ENCODE assay signal across 15 cellular contexts in the genomic region with DNA sequence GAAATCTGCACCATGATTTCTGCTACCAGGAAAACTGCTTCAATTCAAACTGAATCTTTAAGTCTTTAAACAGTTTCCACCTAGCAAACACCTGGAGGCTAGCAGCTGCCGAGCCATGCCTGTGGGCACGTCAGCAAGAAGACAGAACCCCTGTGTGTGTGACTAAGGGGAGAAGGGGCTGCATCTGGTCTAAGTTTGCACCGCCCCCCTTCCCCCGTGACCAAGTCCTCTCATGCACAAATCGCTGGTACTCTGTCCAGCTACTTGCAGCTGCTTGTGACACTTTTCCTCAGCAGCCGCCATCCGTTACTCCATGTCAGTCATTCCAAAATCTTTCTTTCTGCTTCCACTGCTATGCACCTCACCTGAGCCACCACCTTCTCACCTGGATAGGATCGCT.
A peak's percentile ranks its signal among the peaks of the same experiment; 100 is the strongest.
DNase-seq lines count a peak whose midpoint lies in the region; ATAC-seq and TF ChIP-seq lines count a peak whose summit lies in the region.
"Had no signal": no experiment of that assay in that cellular context is flagged by ENCODE, and none has a peak within 500 bp of the region (broad histone marks: within the 10 kb centered on the region; RNA-seq: fewer than 3 reads in every experiment).

No MANE protein-coding gene starts in this region.

- H3K4me3 ChIP-seq in SJCRH30: no peak overlapping the region
- no peak overlapping the region for H3K4me3 ChIP-seq in trophoblast cell (ENCODE audit: low read depth, low read length)
- H3K4me3 ChIP-seq in gastroesophageal sphincter: no peak overlapping the region

- H3K27me3 Mint-ChIP-seq in glutamatergic neuron (ENCODE audit: unreplicated experiment): peaks cover 13% of the 10 kb centered on the region

- H3K36me3 Mint-ChIP-seq in glutamatergic neuron (ENCODE audit: unreplicated experiment): peaks cover 9% of the 10 kb centered on the region
- H3K36me3 Mint-ChIP-seq: CD4-positive, alpha-beta memory T cell had no signal

- no peak for ATAC-seq in gastroesophageal sphincter
- ATAC-seq: HCT116 had no signal

- no peak overlapping the region for H4K8ac ChIP-seq in trophoblast cell (ENCODE audit: low read depth, low read length)

- H3K18ac ChIP-seq in trophoblast cell (ENCODE audit: low read length): no peak overlapping the region

- peaks cover 3% of the 10 kb centered on the region for H3K79me1 ChIP-seq in trophoblast cell (ENCODE audit: low read length)

- H2BK12ac ChIP-seq in trophoblast cell (ENCODE audit: low read length): peak overlapping the region; percentile 27

- H3K9me3 ChIP-seq in SJCRH30 (replicated peaks) (no peaks in the 10 kb centered on the region), trophoblast cell (ENCODE audit: insufficient read depth, low read depth, low read length) (no peaks in the 10 kb centered on the region), gastroesophageal sphincter (peaks cover 0 to 8% (median 0%) of the 10 kb centered on the region in 3 donors)

- no peak overlapping the region for H3K23ac ChIP-seq in trophoblast cell (ENCODE audit: low read length)

- no peak overlapping the region for H3K4me3 Mint-ChIP-seq in glutamatergic neuron (ENCODE audit: unreplicated experiment)
- H3K4me3 Mint-ChIP-seq: CD4-positive, alpha-beta memory T cell; H9 had no signal

- H2AK5ac ChIP-seq in trophoblast cell (ENCODE audit: low read length): no peak overlapping the region

- H3K4me2 ChIP-seq in trophoblast cell (ENCODE audit: low read length): no peak overlapping the region

- no CpG with 5 or more reads among the region's 8 CpGs for WGBS in trophoblast cell (ENCODE audit: extremely low coverage, insufficient coverage, insufficient read length)
- WGBS in gastroesophageal sphincter (ENCODE audit: low coverage in 1 of 2), 2 donors: 65 to 71% methylated on average over 6 to 8 of the region's 8 CpGs

- no peaks in the 10 kb centered on the region for H3K27me3 ChIP-seq in SJCRH30
- H3K27me3 ChIP-seq in trophoblast cell (ENCODE audit: insufficient read depth, low read length): no peaks in the 10 kb centered on the region
- H3K27me3 ChIP-seq in gastroesophageal sphincter: peaks cover 15% of the 10 kb centered on the region

- H3K4me1 ChIP-seq in SJCRH30 (peaks cover 44% of the 10 kb centered on the region), trophoblast cell (ENCODE audit: control insufficient read depth in 1 of 2, insufficient read depth in 2 of 2, low read length in 2 of 2) (peaks cover 9 to 10% of the 10 kb centered on the region in 2 experiments), gastroesophageal sphincter (no peaks in the 10 kb centered on the region)

- DNase-seq in SJCRH30 (peak; percentile 36 to 56), glutamatergic neuron (no peak), trophoblast cell (peak; percentile 2 to 37), hypothalamus (lab: John Stamatoyannopoulos, UW) (no peak)
- no peak for DNase-seq in activated effector memory CD4-positive, alpha-beta T cell treated with Interleukin-2 at 50 U/mL for 16 hours
- DNase-seq: C1 segment of cervical spinal cord; Calu3; CD4-positive, alpha-beta memory T cell; COR-L47; DMS53; DMS79 treated with DMSO at 0.1 percent for 48 hours; GF-D8; H9 had no signal

- TF ChIP-seq POLR2A in gastroesophageal sphincter (IDR thresholded peaks at IDR 0.05): no peak

- no peaks in the 10 kb centered on the region for H3K36me3 ChIP-seq in SJCRH30
- H3K36me3 ChIP-seq in trophoblast cell (ENCODE audit: control insufficient read depth in 1 of 2, insufficient read depth in 2 of 2, low read length in 2 of 2): no peaks in the 10 kb centered on the region
- no peaks in the 10 kb centered on the region for H3K36me3 ChIP-seq in gastroesophageal sphincter

- H4K12ac ChIP-seq in trophoblast cell (ENCODE audit: low read depth, low read length): no peak overlapping the region

- no peak overlapping the region for H4K91ac ChIP-seq in trophoblast cell (ENCODE audit: low read depth, low read length)

- H3K27ac ChIP-seq in SJCRH30: peak overlapping the region; percentile 15
- no peak overlapping the region for H3K27ac ChIP-seq in trophoblast cell (ENCODE audit: low read depth, low read length)
- H3K27ac ChIP-seq in gastroesophageal sphincter: no peak overlapping the region

- H2AFZ ChIP-seq in trophoblast cell (ENCODE audit: insufficient read depth, low read length, poor library complexity): no peak overlapping the region

- H3K27ac Mint-ChIP-seq in glutamatergic neuron (ENCODE audit: unreplicated experiment): peak overlapping the region; percentile 78
- H3K27ac Mint-ChIP-seq: CD4-positive, alpha-beta memory T cell had no signal

- TF ChIP-seq EP300 in gastroesophageal sphincter (IDR thresholded peaks at IDR 0.05): no peak

- H3K4ac ChIP-seq in trophoblast cell (ENCODE audit: low read depth, low read length): no peak overlapping the region

- H3K4me1 Mint-ChIP-seq in glutamatergic neuron (ENCODE audit: low read depth, unreplicated experiment): peaks cover 55% of the 10 kb centered on the region
- H3K4me1 Mint-ChIP-seq: CD4-positive, alpha-beta memory T cell had no signal

- no peak overlapping the region for H2BK5ac ChIP-seq in trophoblast cell (ENCODE audit: low read depth, low read length, poor library complexity)

- no peak overlapping the region for H3K9ac ChIP-seq in trophoblast cell (ENCODE audit: low read length)

- H2BK120ac ChIP-seq in trophoblast cell (ENCODE audit: insufficient read depth, low read length, poor library complexity): no peak overlapping the region

- H3K14ac ChIP-seq in trophoblast cell (ENCODE audit: low read length): no peak overlapping the region

- H3K9me3 Mint-ChIP-seq in glutamatergic neuron (ENCODE audit: unreplicated experiment): peaks cover 21% of the 10 kb centered on the region

- TF ChIP-seq CTCF in glutamatergic neuron (IDR thresholded peaks at IDR 0.05; ENCODE audit: partially characterized antibody, unreplicated experiment): no peak
- no peak for TF ChIP-seq CTCF in gastroesophageal sphincter (IDR thresholded peaks at IDR 0.05)

- H3K79me2 ChIP-seq in trophoblast cell (ENCODE audit: control insufficient read depth, insufficient read depth, low read length, poor library complexity): no peaks in the 10 kb centered on the region

Comparison
In these comparisons a context has a peak if more than half of its experiments do, and no peak if none do; other contexts are left out.
1. DNase-seq: peak in SJCRH30 (2 of 2) and trophoblast cell (2 of 2); none in glutamatergic neuron (single experiment), hypothalamus (0 of 51) and activated effector memory CD4-positive, alpha-beta T cell treated with Interleukin-2 at 50 U/mL for 16 hours (single experiment).